Comparison of ENCODE assay signal across 1 cellular context in the genomic region with DNA sequence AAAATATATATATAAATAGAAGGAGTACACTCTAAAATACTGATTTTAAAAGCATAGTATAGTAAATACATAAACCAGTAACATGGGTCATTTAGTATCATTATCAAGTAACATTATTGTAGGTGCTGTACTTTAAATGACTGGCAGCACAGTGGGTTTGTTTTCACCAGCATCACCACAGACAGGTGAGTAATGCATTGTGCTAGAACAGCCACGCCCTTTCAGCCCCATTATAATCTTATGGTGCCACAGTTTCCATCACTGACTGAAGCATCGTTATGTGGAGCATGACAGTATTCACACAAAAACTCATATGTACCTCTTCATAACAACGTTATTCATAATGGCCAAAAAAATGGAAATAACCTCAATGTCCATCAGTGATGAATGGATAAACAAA.
TF ChIP-seq lines count a peak whose summit lies in the region.

No MANE protein-coding gene starts in this region.

TF ChIP-seq in IMR-90, 13 proteins besides CTCF, POLR2A, EP300 and RAD21:
- TF ChIP-seq RCOR1 (IDR thresholded peaks at IDR 0.05; ENCODE audit: insufficient replicate concordance, low read length), result no peak
- TF ChIP-seq CHD1 (IDR thresholded peaks at IDR 0.05; ENCODE audit: low read depth, low read length), result no peak
- no peak for TF ChIP-seq BHLHE40 (IDR thresholded peaks at IDR 0.05; ENCODE audit: low read depth, low read length)
- TF ChIP-seq MXI1 (IDR thresholded peaks at IDR 0.05; ENCODE audit: borderline replicate concordance, low read depth, low read length), result no peak
- TF ChIP-seq, protein P1, sequence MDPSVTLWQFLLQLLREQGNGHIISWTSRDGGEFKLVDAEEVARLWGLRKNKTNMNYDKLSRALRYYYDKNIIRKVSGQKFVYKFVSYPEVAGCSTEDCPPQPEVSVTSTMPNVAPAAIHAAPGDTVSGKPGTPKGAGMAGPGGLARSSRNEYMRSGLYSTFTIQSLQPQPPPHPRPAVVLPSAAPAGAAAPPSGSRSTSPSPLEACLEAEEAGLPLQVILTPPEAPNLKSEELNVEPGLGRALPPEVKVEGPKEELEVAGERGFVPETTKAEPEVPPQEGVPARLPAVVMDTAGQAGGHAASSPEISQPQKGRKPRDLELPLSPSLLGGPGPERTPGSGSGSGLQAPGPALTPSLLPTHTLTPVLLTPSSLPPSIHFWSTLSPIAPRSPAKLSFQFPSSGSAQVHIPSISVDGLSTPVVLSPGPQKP (IDR thresholded peaks at IDR 0.05; ENCODE audit: borderline replicate concordance, low read depth, low read length), result no peak
- no peak for TF ChIP-seq RFX5 (IDR thresholded peaks at IDR 0.05; ENCODE audit: low read depth, low read length)
- no peak for TF ChIP-seq CEBPB (IDR thresholded peaks at IDR 0.05; ENCODE audit: low read depth, low read length)
- TF ChIP-seq USF2 (IDR thresholded peaks at IDR 0.05; ENCODE audit: low read depth, low read length), result no peak
TF ChIP-seq in IMR-90: peak in this region for 0.
